8 cellular contexts compared by ENCODE assay signal in genomic region chr1:99970713-99971255, GRCh38. TPM values are rescaled to one million over a fixed set of nuclear protein-coding genes. Genes with fewer than 3 reads are reported as not detected.
DNase-seq lines count a peak whose midpoint lies in the region; ATAC-seq and TF ChIP-seq lines count a peak whose summit lies in the region.

No MANE protein-coding gene starts in this region.

- H3K36me3 ChIP-seq in Peyer's patch (no peaks in the 10 kb centered on the region), esophagus muscularis mucosa (peaks cover 0 to 12% (median 3%) of the 10 kb centered on the region in 4 donors), trophoblast cell (ENCODE audit: control insufficient read depth in 1 of 2, insufficient read depth in 2 of 2, low read length in 2 of 2) (peaks cover 3 to 5% of the 10 kb centered on the region in 2 experiments)

- no peak overlapping the region for H2AFZ ChIP-seq in trophoblast cell (ENCODE audit: insufficient read depth, low read length, poor library complexity)

- 54% methylated on average over 7 of the region's 7 CpGs for WGBS in esophagus muscularis mucosa
- no CpG with 5 or more reads among the region's 7 CpGs for WGBS in trophoblast cell (ENCODE audit: extremely low coverage, insufficient coverage, insufficient read length)

- no peak for TF ChIP-seq POLR2A in Peyer's patch (IDR thresholded peaks at IDR 0.05)
- TF ChIP-seq POLR2A in esophagus muscularis mucosa (IDR thresholded peaks at IDR 0.05; ENCODE audit: low read depth), result no peak

- H3K14ac ChIP-seq in trophoblast cell (ENCODE audit: low read length), result no peak overlapping the region

- H2BK12ac ChIP-seq in trophoblast cell (ENCODE audit: low read length), result no peak overlapping the region

- no peak overlapping the region for H3K4ac ChIP-seq in trophoblast cell (ENCODE audit: low read depth, low read length)

- no peak overlapping the region for H3K23ac ChIP-seq in trophoblast cell (ENCODE audit: low read length)

- H3K79me1 ChIP-seq in trophoblast cell (ENCODE audit: low read length), result peaks cover 10% of the 10 kb centered on the region

- peaks cover 9% of the 10 kb centered on the region for H3K79me2 ChIP-seq in trophoblast cell (ENCODE audit: control insufficient read depth, insufficient read depth, low read length, poor library complexity)

- no peak overlapping the region for H2AK5ac ChIP-seq in trophoblast cell (ENCODE audit: low read length)

- peaks cover 0 to 17% (median 7%) of the 10 kb centered on the region in 4 donors for H3K4me1 ChIP-seq in Peyer's patch
- H3K4me1 ChIP-seq in esophagus muscularis mucosa, result peaks cover 15 to 23% (median 19%) of the 10 kb centered on the region in 4 donors
- peaks cover 5 to 6% of the 10 kb centered on the region in 2 experiments for H3K4me1 ChIP-seq in trophoblast cell (ENCODE audit: control insufficient read depth in 1 of 2, insufficient read depth in 2 of 2, low read length in 2 of 2)

- peak overlapping the region; percentile 61 to 89 (median 84) for H3K4me3 ChIP-seq in Peyer's patch
- peak overlapping the region; percentile 67 to 97 (median 86) for H3K4me3 ChIP-seq in esophagus muscularis mucosa
- no peak overlapping the region for H3K4me3 ChIP-seq in trophoblast cell (ENCODE audit: low read depth, low read length)

- TF ChIP-seq EP300 in esophagus muscularis mucosa (IDR thresholded peaks at IDR 0.05), result no peak

- no peak overlapping the region for H2BK5ac ChIP-seq in trophoblast cell (ENCODE audit: low read depth, low read length, poor library complexity)

- no peak for TF ChIP-seq CTCF in Peyer's patch (IDR thresholded peaks at IDR 0.05)
- TF ChIP-seq CTCF in esophagus muscularis mucosa (IDR thresholded peaks at IDR 0.05), result no peak

- DNase-seq in GM03348 (ENCODE audit: low spot score), result peak; percentile 5
- no peak for DNase-seq in Peyer's patch
- DNase-seq in esophagus muscularis mucosa (ENCODE audit: extremely low spot score), result no peak
- DNase-seq in trophoblast cell, result peak in 1 of 2 donors; percentile 40
- DNase-seq in foreskin melanocyte, result no peak
- no peak for DNase-seq in hypothalamus (lab: John Stamatoyannopoulos, UW)
- no peak for DNase-seq in NCI-H1417 (lab: John Stamatoyannopoulos, UW)

- intact Hi-C loops in esophagus muscularis mucosa (cut with DNase I), result no loop called here

- H3K9ac ChIP-seq in trophoblast cell (ENCODE audit: low read length), result no peak overlapping the region

- no peak for ATAC-seq in HG02678 (IDR thresholded peaks at IDR 0.05; ENCODE audit: unreplicated experiment)

- H2BK120ac ChIP-seq in trophoblast cell (ENCODE audit: insufficient read depth, low read length, poor library complexity), result no peak overlapping the region

- no peak overlapping the region for H3K18ac ChIP-seq in trophoblast cell (ENCODE audit: low read length)

- no peak overlapping the region for H4K91ac ChIP-seq in trophoblast cell (ENCODE audit: low read depth, low read length)

- no peak overlapping the region for H4K12ac ChIP-seq in trophoblast cell (ENCODE audit: low read depth, low read length)

- no peaks in the 10 kb centered on the region for H3K27me3 ChIP-seq in Peyer's patch
- H3K27me3 ChIP-seq in esophagus muscularis mucosa, result no peaks in the 10 kb centered on the region
- no peaks in the 10 kb centered on the region for H3K27me3 ChIP-seq in trophoblast cell (ENCODE audit: insufficient read depth, low read length)

- H3K27ac ChIP-seq in Peyer's patch, result peak overlapping the region; percentile 78 to 90 (median 86)
- H3K27ac ChIP-seq in esophagus muscularis mucosa (replicated peaks in 1 of 4), result peak overlapping the region; percentile 66 to 79 (median 73)
- no peak overlapping the region for H3K27ac ChIP-seq in trophoblast cell (ENCODE audit: low read depth, low read length)

- no peak overlapping the region for H4K8ac ChIP-seq in trophoblast cell (ENCODE audit: low read depth, low read length)

- H3K9me3 ChIP-seq in Peyer's patch (no peaks in the 10 kb centered on the region), esophagus muscularis mucosa (no peaks in the 10 kb centered on the region), trophoblast cell (ENCODE audit: insufficient read depth, low read depth, low read length) (no peaks in the 10 kb centered on the region)

- H3K4me2 ChIP-seq in trophoblast cell (ENCODE audit: low read length), result peak overlapping the region; percentile 85

RNA-seq across cellular contexts. Expression of gene SLC35A3, which starts 1.0 kb away (rescaled TPM):
- total RNA-seq in Peyer's patch (100 to 1,000 TPM in 2 of 4 donors, 10 to 100 TPM in 2; 16.5 to 105 (median 88.6) TPM), esophagus muscularis mucosa (10 to 100 TPM; 16.8 to 24.6 (median 22.9) TPM)
- 11.7 and 12.5 TPM in 2 replicates for polyA plus RNA-seq in trophoblast cell (2013)
